ENCODE assay signal across 20 cellular contexts in genomic region chr11:28679795-28680194, GRCh38.
DNase-seq lines count a peak whose midpoint lies in the region; ATAC-seq, FAIRE-seq and TF ChIP-seq lines count a peak whose summit lies in the region.
"Had no signal": no experiment of that assay in that cellular context is flagged by ENCODE, and none has a peak within 500 bp of the region (broad histone marks: within the 10 kb centered on the region; RNA-seq: fewer than 3 reads in every experiment).

No MANE protein-coding gene starts in this region.

- H3K4me3 ChIP-seq in AG04449 (ENCODE audit: low read depth, low read length) (no peak overlapping the region), astrocyte of the cerebellum (ENCODE audit: low read depth, low read length) (no peak overlapping the region)
- H3K4me3 ChIP-seq: A549 had no signal

- FAIRE-seq in H54 (lab: Jason Lieb, UNC), result peak; percentile 81
- FAIRE-seq: A549 had no signal

- TF ChIP-seq POLR2A in H54 (IDR thresholded peaks at IDR 0.05; ENCODE audit: low read depth, low read length), result no peak

- CTCF ChIA-PET in AG04449 (lab: Yijun Ruan, JAX), result interaction anchor here (1.1 to 2.2 kb wide), 4 partner anchors 9 to 969 kb away, joined by 3 to 11 read pairs (median 4); no protein-coding TSS in a partner anchor

- H3K4me3 Mint-ChIP-seq in natural killer cell treated with Interleukin-12 subunit alpha and Interleukin-12 subunit beta and Interleukin-15 and Interleukin-18, amount 100 ng/mL, for 72 hours, result no peak overlapping the region
- H3K4me3 Mint-ChIP-seq: endodermal cell, IgD-negative memory B cell, type B pancreatic cell had no signal

- no peak for TF ChIP-seq CTCF in AG04449 (IDR thresholded peaks at IDR 0.05; ENCODE audit: insufficient read depth, low read length, missing control alignments)
- TF ChIP-seq CTCF in astrocyte of the cerebellum (IDR thresholded peaks at IDR 0.05; ENCODE audit: low read depth, low read length, missing control alignments), result no peak

- DNase-seq in AG04449 (ENCODE audit: low read depth, low spot score) (peak; percentile 77), H54 (ENCODE audit: insufficient read length, low spot score) (no peak), astrocyte of the cerebellum (ENCODE audit: low read depth) (peak; percentile 46), foreskin melanocyte (peak; percentile 28), SKM-1 treated with dmso at 0.1 percent for 144 hours (lab: John Stamatoyannopoulos, UW; ENCODE audit: unreplicated experiment) (no peak)
- no peak for DNase-seq in natural killer cell treated with Interleukin-12 subunit alpha and Interleukin-12 subunit beta and Interleukin-15 and Interleukin-18, amount 100 ng/mL, for 72 hours (ENCODE audit: low spot score)
- DNase-seq in stimulated activated CD4-positive, alpha-beta T cell treated with anti-CD3 and anti-CD28 coated beads, Interleukin-4, amount 100 ng/mL, for 1 hour, result no peak
- DNase-seq: activated gamma-delta T cell treated with Interleukin-2 at 50 U/mL for 16 hours; anterior cingulate cortex; endodermal cell; MV-4-11; NCI-H1930; NCI-H446; NK-92 treated with Interleukin-12 subunit alpha and Interleukin-12 subunit beta, amount 100 ng/mL, for 24 hours; stimulated activated naive CD4-positive, alpha-beta T cell treated with Interleukin-2 at 50 U/mL for 16 hours had no signal

- H3K36me3 Mint-ChIP-seq in natural killer cell treated with Interleukin-12 subunit alpha and Interleukin-12 subunit beta and Interleukin-15 and Interleukin-18, amount 100 ng/mL, for 72 hours, result no peaks in the 10 kb centered on the region
- H3K36me3 Mint-ChIP-seq: type B pancreatic cell had no signal

- in situ Hi-C loops in astrocyte of the cerebellum (cut with HindIII; ENCODE audit: low sequenced_read_pairs), result no loop called here

- H3K4me1 Mint-ChIP-seq in natural killer cell treated with Interleukin-12 subunit alpha and Interleukin-12 subunit beta and Interleukin-15 and Interleukin-18, amount 100 ng/mL, for 72 hours (ENCODE audit: low read depth in 2 of 2), result no peaks in the 10 kb centered on the region
- H3K4me1 Mint-ChIP-seq: endodermal cell, IgD-negative memory B cell had no signal

- peaks cover 11% of the 10 kb centered on the region for H3K9me3 Mint-ChIP-seq in natural killer cell treated with Interleukin-12 subunit alpha and Interleukin-12 subunit beta and Interleukin-15 and Interleukin-18, amount 100 ng/mL, for 72 hours
- H3K9me3 Mint-ChIP-seq: endodermal cell, IgD-negative memory B cell, type B pancreatic cell had no signal

- H3K27me3 Mint-ChIP-seq in natural killer cell treated with Interleukin-12 subunit alpha and Interleukin-12 subunit beta and Interleukin-15 and Interleukin-18, amount 100 ng/mL, for 72 hours, result no peaks in the 10 kb centered on the region
- H3K27me3 Mint-ChIP-seq: IgD-negative memory B cell, type B pancreatic cell had no signal

- POLR2A ChIA-PET in AG04449 (lab: Yijun Ruan, JAX), result interaction anchor here (0.7 kb wide), 2 partner anchors 283 to 979 kb away, joined by 3 read pairs; partner anchors contain the start of gene BDNF

- H3K27ac Mint-ChIP-seq in natural killer cell treated with Interleukin-12 subunit alpha and Interleukin-12 subunit beta and Interleukin-15 and Interleukin-18, amount 100 ng/mL, for 72 hours, result no peak overlapping the region
- H3K27ac Mint-ChIP-seq: endodermal cell, IgD-negative memory B cell, type B pancreatic cell had no signal

- no peak for ATAC-seq in natural killer cell treated with Interleukin-12 subunit alpha and Interleukin-12 subunit beta and Interleukin-15 and Interleukin-18, amount 100 ng/mL, for 72 hours
- no peak for ATAC-seq in GM18502 (IDR thresholded peaks at IDR 0.05; ENCODE audit: poor library complexity, unreplicated experiment)
- ATAC-seq: A549, left lobe of liver had no signal

Comparison
In these comparisons a context has a peak if more than half of its experiments do, and no peak if none do; other contexts are left out.
1. DNase-seq: peak in AG04449 (single experiment), astrocyte of the cerebellum (single experiment) and foreskin melanocyte (single experiment); none in H54 (single experiment), natural killer cell treated with Interleukin-12 subunit alpha and Interleukin-12 subunit beta and Interleukin-15 and Interleukin-18, amount 100 ng/mL, for 72 hours (single experiment), stimulated activated CD4-positive, alpha-beta T cell treated with anti-CD3 and anti-CD28 coated beads, Interleukin-4, amount 100 ng/mL, for 1 hour (single experiment) and SKM-1 treated with dmso at 0.1 percent for 144 hours (single experiment).